Comparison of ENCODE assay signal across 8 cellular contexts in the genomic region with DNA sequence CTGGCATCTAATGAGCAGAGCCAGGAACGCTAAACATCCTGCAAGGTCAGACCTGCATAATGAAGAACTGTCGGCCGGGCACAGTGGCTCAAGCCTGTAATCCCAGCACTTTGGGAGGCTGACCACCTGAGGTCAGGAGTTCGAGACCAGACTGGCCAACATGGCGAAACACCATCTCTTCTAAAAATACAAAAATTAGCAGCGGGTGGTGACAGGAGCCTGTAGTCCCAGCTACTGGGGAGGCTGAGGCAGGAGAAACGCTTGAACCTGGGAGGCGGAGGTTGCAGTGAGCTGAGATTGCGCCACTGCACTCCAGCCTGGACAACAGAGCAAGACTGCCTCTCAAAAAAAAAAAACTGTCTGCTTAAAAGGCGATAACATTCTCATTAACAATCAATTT. TPM values are rescaled to one million over a fixed set of nuclear protein-coding genes. Genes with fewer than 3 reads are reported as not detected.
DNase-seq lines count a peak whose midpoint lies in the region; ATAC-seq and TF ChIP-seq lines count a peak whose summit lies in the region.
"Not testable (repeated sequence)": the region's sequence is repeated elsewhere in the genome, so short reads cannot be mapped to it uniquely, and the experiment has no call there.

No MANE protein-coding gene starts in this region.

- not testable (repeated sequence) for TF ChIP-seq CTCF in Peyer's patch (IDR thresholded peaks at IDR 0.05); chondrocyte (IDR thresholded peaks at IDR 0.05); spleen (IDR thresholded peaks at IDR 0.05 in 8 of 11, conservative IDR thresholded peaks at IDR 0.05 in 3 of 11); uterus (IDR thresholded peaks at IDR 0.05)

- TF ChIP-seq POLR2A in Peyer's patch (IDR thresholded peaks at IDR 0.05); spleen (IDR thresholded peaks at IDR 0.05); uterus (IDR thresholded peaks at IDR 0.05): not testable (repeated sequence)

- POLR2A ChIA-PET in CD8-positive, alpha-beta memory T cell (lab: Charles Lee), result interaction anchor here (2.9 kb wide), 1 partner anchor 210 kb away, joined by 14 read pairs; a partner anchor contains a TSS
- POLR2A ChIA-PET in activated CD4-positive, alpha-beta memory T cell treated with anti-CD3 and anti-CD28 coated beads, Interleukin-2, amount 10 ng/mL, durations not matched to agents 7 days and 5 days (lab: Charles Lee), result interaction anchor here (0.6 to 7.8 kb wide), 15 partner anchors 10 to 548 kb away, joined by 3 to 159 read pairs (median 10); a partner anchor contains a TSS

- not testable (repeated sequence) for H3K27me3 Mint-ChIP-seq in CD8-positive, alpha-beta memory T cell; activated CD4-positive, alpha-beta memory T cell treated with anti-CD3 and anti-CD28 coated beads, Interleukin-2, amount 10 ng/mL, durations not matched to agents 7 days and 5 days; activated T-helper 2 cell treated with anti-CD3 and anti-CD28 coated beads, Interferon-gamma antibody, Interleukin-2, Interleukin-4, amounts not matched to agents 10 μg/mL and 5 μg/mL and 100 μg/mL, durations not matched to agents 14 hours and 24 hours and 36 hours (ENCODE audit: low read depth); chondrocyte (ENCODE audit: low read depth); memory B cell

- intact Hi-C loops in activated T-helper 2 cell treated with anti-CD3 and anti-CD28 coated beads, Interferon-gamma antibody, Interleukin-2, Interleukin-4, amounts not matched to agents 10 μg/mL and 5 μg/mL and 100 μg/mL, durations not matched to agents 14 hours and 24 hours and 36 hours (cut with micrococcal nuclease), result loop anchor here (5.0 to 10.0 kb wide), 2 partner anchors 208 to 390 kb away; a partner anchor contains a TSS
- intact Hi-C loops in spleen (cut with DNase I; ENCODE audit: low total_unique reads); uterus (cut with DNase I; ENCODE audit: low total_unique reads): not testable (repeated sequence)

- H3K4me3 ChIP-seq in CD8-positive, alpha-beta memory T cell (ENCODE audit: low read length), result peak overlapping the region; percentile 47
- H3K4me3 ChIP-seq in Peyer's patch, spleen, uterus: not testable (repeated sequence)

- peaks cover 1 to 34% (median 5%) of the 10 kb centered on the region in 3 donors for H3K36me3 Mint-ChIP-seq in CD8-positive, alpha-beta memory T cell
- H3K36me3 Mint-ChIP-seq in activated CD4-positive, alpha-beta memory T cell treated with anti-CD3 and anti-CD28 coated beads, Interleukin-2, amount 10 ng/mL, durations not matched to agents 7 days and 5 days (ENCODE audit: low read depth), result peaks cover 56% of the 10 kb centered on the region
- peaks cover 48% of the 10 kb centered on the region for H3K36me3 Mint-ChIP-seq in activated T-helper 2 cell treated with anti-CD3 and anti-CD28 coated beads, Interferon-gamma antibody, Interleukin-2, Interleukin-4, amounts not matched to agents 10 μg/mL and 5 μg/mL and 100 μg/mL, durations not matched to agents 14 hours and 24 hours and 36 hours (ENCODE audit: low read depth)
- H3K36me3 Mint-ChIP-seq in chondrocyte (ENCODE audit: low read depth); memory B cell: not testable (repeated sequence)

- peak overlapping the region; percentile 64 for H3K27ac ChIP-seq in CD8-positive, alpha-beta memory T cell (ENCODE audit: low read depth, low read length)
- peak overlapping the region; percentile 74 to 81 (median 78) for H3K27ac ChIP-seq in Peyer's patch
- H3K27ac ChIP-seq in spleen, result peak overlapping the region; percentile 64 to 91 (median 82)
- H3K27ac ChIP-seq in uterus, result peak overlapping the region; percentile 80 to 84

- peaks cover 77% of the 10 kb centered on the region for H3K4me1 ChIP-seq in CD8-positive, alpha-beta memory T cell (ENCODE audit: insufficient read depth, low read length)
- H3K4me1 ChIP-seq in Peyer's patch (peaks cover 0 to 20% (median 6%) of the 10 kb centered on the region in 4 donors), spleen (peaks cover 21 to 87% (median 60%) of the 10 kb centered on the region in 6 donors)
- H3K4me1 ChIP-seq in uterus, result not testable (repeated sequence)

- not testable (repeated sequence) for H3K9me3 ChIP-seq in CD8-positive, alpha-beta memory T cell (ENCODE audit: low read length); Peyer's patch; spleen; uterus

- 91 to 93% (median 92%) methylated on average over 10 of the region's 10 CpGs for WGBS in spleen, 5 donors

- peak overlapping the region; percentile 96 to 100 (median 98) for H3K27ac Mint-ChIP-seq in CD8-positive, alpha-beta memory T cell
- H3K27ac Mint-ChIP-seq in activated CD4-positive, alpha-beta memory T cell treated with anti-CD3 and anti-CD28 coated beads, Interleukin-2, amount 10 ng/mL, durations not matched to agents 7 days and 5 days, result peak overlapping the region; percentile 100
- peak overlapping the region; percentile 100 for H3K27ac Mint-ChIP-seq in activated T-helper 2 cell treated with anti-CD3 and anti-CD28 coated beads, Interferon-gamma antibody, Interleukin-2, Interleukin-4, amounts not matched to agents 10 μg/mL and 5 μg/mL and 100 μg/mL, durations not matched to agents 14 hours and 24 hours and 36 hours
- H3K27ac Mint-ChIP-seq in chondrocyte (ENCODE audit: unreplicated experiment), result peak overlapping the region; percentile 50
- peak overlapping the region; percentile 31 for H3K27ac Mint-ChIP-seq in memory B cell

- not testable (repeated sequence) for H3K36me3 ChIP-seq in CD8-positive, alpha-beta memory T cell (ENCODE audit: insufficient read depth, low read length); Peyer's patch; uterus
- H3K36me3 ChIP-seq in spleen, result peaks cover 0 to 56% (median 0%) of the 10 kb centered on the region in 6 donors

- ATAC-seq in memory B cell (ENCODE audit: low read depth), result not testable (repeated sequence)

- H3K9me3 Mint-ChIP-seq in CD8-positive, alpha-beta memory T cell; activated CD4-positive, alpha-beta memory T cell treated with anti-CD3 and anti-CD28 coated beads, Interleukin-2, amount 10 ng/mL, durations not matched to agents 7 days and 5 days; activated T-helper 2 cell treated with anti-CD3 and anti-CD28 coated beads, Interferon-gamma antibody, Interleukin-2, Interleukin-4, amounts not matched to agents 10 μg/mL and 5 μg/mL and 100 μg/mL, durations not matched to agents 14 hours and 24 hours and 36 hours; chondrocyte (ENCODE audit: low read depth); memory B cell: not testable (repeated sequence)

- peak overlapping the region in 6 of 7 donors; percentile 74 to 92 (median 86) for H3K4me3 Mint-ChIP-seq in CD8-positive, alpha-beta memory T cell
- H3K4me3 Mint-ChIP-seq in activated CD4-positive, alpha-beta memory T cell treated with anti-CD3 and anti-CD28 coated beads, Interleukin-2, amount 10 ng/mL, durations not matched to agents 7 days and 5 days, result peak overlapping the region; percentile 79
- H3K4me3 Mint-ChIP-seq in activated T-helper 2 cell treated with anti-CD3 and anti-CD28 coated beads, Interferon-gamma antibody, Interleukin-2, Interleukin-4, amounts not matched to agents 10 μg/mL and 5 μg/mL and 100 μg/mL, durations not matched to agents 14 hours and 24 hours and 36 hours (ENCODE audit: low read depth), result peak overlapping the region; percentile 83
- not testable (repeated sequence) for H3K4me3 Mint-ChIP-seq in chondrocyte (ENCODE audit: unreplicated experiment); memory B cell

- not testable (repeated sequence) for DNase-seq in CD8-positive, alpha-beta memory T cell; activated CD4-positive, alpha-beta memory T cell treated with anti-CD3 and anti-CD28 coated beads, Interleukin-2, amount 10 ng/mL, durations not matched to agents 7 days and 5 days; activated T-helper 2 cell treated with anti-CD3 and anti-CD28 coated beads, Interferon-gamma antibody, Interleukin-2, Interleukin-4, amounts not matched to agents 10 μg/mL and 5 μg/mL and 100 μg/mL, durations not matched to agents 14 hours and 24 hours and 36 hours (ENCODE audit: low spot score); chondrocyte (ENCODE audit: low spot score); memory B cell (ENCODE audit: low spot score in 2 of 2); spleen; uterus
- DNase-seq in Peyer's patch, result peak in 1 of 3 donors; percentile 41

- not testable (repeated sequence) for H3K27me3 ChIP-seq in CD8-positive, alpha-beta memory T cell (ENCODE audit: insufficient read depth, low read length, poor library complexity, severe bottlenecking); Peyer's patch; spleen (replicated peaks in 1 of 7); uterus

- CTCF ChIA-PET in CD8-positive, alpha-beta memory T cell (lab: Charles Lee), result interaction anchor here (0.6 to 13.8 kb wide), 7 partner anchors 7 to 209 kb away, joined by 3 to 154 read pairs (median 8); a partner anchor contains a TSS
- CTCF ChIA-PET in activated CD4-positive, alpha-beta memory T cell treated with anti-CD3 and anti-CD28 coated beads, Interleukin-2, amount 10 ng/mL, durations not matched to agents 7 days and 5 days (lab: Charles Lee), result interaction anchor here (0.7 to 4.5 kb wide), 5 partner anchors 12 to 212 kb away, joined by 3 to 34 read pairs (median 8); no protein-coding TSS in a partner anchor

- peaks cover 72 to 86% (median 85%) of the 10 kb centered on the region in 3 donors for H3K4me1 Mint-ChIP-seq in CD8-positive, alpha-beta memory T cell
- H3K4me1 Mint-ChIP-seq in activated CD4-positive, alpha-beta memory T cell treated with anti-CD3 and anti-CD28 coated beads, Interleukin-2, amount 10 ng/mL, durations not matched to agents 7 days and 5 days, result peaks cover 84% of the 10 kb centered on the region
- H3K4me1 Mint-ChIP-seq in activated T-helper 2 cell treated with anti-CD3 and anti-CD28 coated beads, Interferon-gamma antibody, Interleukin-2, Interleukin-4, amounts not matched to agents 10 μg/mL and 5 μg/mL and 100 μg/mL, durations not matched to agents 14 hours and 24 hours and 36 hours (ENCODE audit: low read depth), result peaks cover 78% of the 10 kb centered on the region
- peaks cover 35% of the 10 kb centered on the region for H3K4me1 Mint-ChIP-seq in chondrocyte (ENCODE audit: low read depth)
- peaks cover 15% of the 10 kb centered on the region for H3K4me1 Mint-ChIP-seq in memory B cell

RNA-seq across cellular contexts. Expression of a gene that starts 38.4 kb away (rescaled TPM):
- 10 to 100 TPM; 53.3 to 54.1 TPM for total RNA-seq in CD8-positive, alpha-beta memory T cell
- polyA plus RNA-seq in CD8-positive, alpha-beta memory T cell, result 11.2 TPM
- 100 to 1,000 TPM in 1 of 4 donors, 10 to 100 TPM in 3; 33.3 to 139 (median 67.4) TPM for total RNA-seq in Peyer's patch
- 10 to 100 TPM; 37.8 to 38.7 TPM for total RNA-seq in activated CD4-positive, alpha-beta memory T cell treated with anti-CD3 and anti-CD28 coated beads, Interleukin-2, amount 10 ng/mL, durations not matched to agents 7 days and 5 days
- 33.5 and 43.0 TPM in 2 replicates for total RNA-seq in activated T-helper 2 cell treated with anti-CD3 and anti-CD28 coated beads, Interferon-gamma antibody, Interleukin-2, Interleukin-4, amounts not matched to agents 10 μg/mL and 5 μg/mL and 100 μg/mL, durations not matched to agents 14 hours and 24 hours and 36 hours
- 28.7 to 33.6 TPM (median 30.1 TPM) in 3 replicates for total RNA-seq in chondrocyte
- 10 to 100 TPM; 20.1 to 44.2 (median 34.1) TPM for total RNA-seq in spleen
- 10 to 100 TPM in 2 of 3 donors, 1 to 10 TPM in 1; 9.7 to 14.3 (median 12.1) TPM for polyA plus RNA-seq in spleen
- total RNA-seq in uterus, result 10 to 100 TPM; 13.3 to 74.9 (median 41.6) TPM

RNA-seq across cellular contexts. Expression of a gene that starts 38.6 kb away (rescaled TPM):
- total RNA-seq in CD8-positive, alpha-beta memory T cell, result 10 to 100 TPM; 11.7 to 13.4 TPM
- 5.7 TPM for polyA plus RNA-seq in CD8-positive, alpha-beta memory T cell
- 10 to 100 TPM in 1 of 4 donors, 1 to 10 TPM in 3; 2.1 to 27.2 (median 5.5) TPM for total RNA-seq in Peyer's patch
- 10 to 100 TPM; 19.3 to 19.5 TPM for total RNA-seq in activated CD4-positive, alpha-beta memory T cell treated with anti-CD3 and anti-CD28 coated beads, Interleukin-2, amount 10 ng/mL, durations not matched to agents 7 days and 5 days
- 17.3 and 18.4 TPM in 2 replicates for total RNA-seq in activated T-helper 2 cell treated with anti-CD3 and anti-CD28 coated beads, Interferon-gamma antibody, Interleukin-2, Interleukin-4, amounts not matched to agents 10 μg/mL and 5 μg/mL and 100 μg/mL, durations not matched to agents 14 hours and 24 hours and 36 hours
- 14.7 to 16.5 TPM (median 14.7 TPM) in 3 replicates for total RNA-seq in chondrocyte
- 10 to 100 TPM in 2 of 7 donors, 1 to 10 TPM in 5; 4.0 to 16.2 (median 8.3) TPM for total RNA-seq in spleen
- 1 to 10 TPM; 3.5 to 5.7 (median 4.5) TPM for polyA plus RNA-seq in spleen
- total RNA-seq in uterus, result 10 to 100 TPM in 2 of 4 donors, 1 to 10 TPM in 2; 5.6 to 29.2 (median 13.4) TPM

Comparison
In these comparisons a context has a peak if more than half of its experiments do, and no peak if none do; other contexts are left out.
1. H3K27ac Mint-ChIP-seq: peak in every context shown above with its lines; median percentile 100 in activated CD4-positive, alpha-beta memory T cell treated with anti-CD3 and anti-CD28 coated beads, Interleukin-2, amount 10 ng/mL, durations not matched to agents 7 days and 5 days; 100 in activated T-helper 2 cell treated with anti-CD3 and anti-CD28 coated beads, Interferon-gamma antibody, Interleukin-2, Interleukin-4, amounts not matched to agents 10 μg/mL and 5 μg/mL and 100 μg/mL, durations not matched to agents 14 hours and 24 hours and 36 hours; 98 in CD8-positive, alpha-beta memory T cell; 50 in chondrocyte; 31 in memory B cell.